Comparison of ENCODE assay signal across 8 cellular contexts in the genomic region with DNA sequence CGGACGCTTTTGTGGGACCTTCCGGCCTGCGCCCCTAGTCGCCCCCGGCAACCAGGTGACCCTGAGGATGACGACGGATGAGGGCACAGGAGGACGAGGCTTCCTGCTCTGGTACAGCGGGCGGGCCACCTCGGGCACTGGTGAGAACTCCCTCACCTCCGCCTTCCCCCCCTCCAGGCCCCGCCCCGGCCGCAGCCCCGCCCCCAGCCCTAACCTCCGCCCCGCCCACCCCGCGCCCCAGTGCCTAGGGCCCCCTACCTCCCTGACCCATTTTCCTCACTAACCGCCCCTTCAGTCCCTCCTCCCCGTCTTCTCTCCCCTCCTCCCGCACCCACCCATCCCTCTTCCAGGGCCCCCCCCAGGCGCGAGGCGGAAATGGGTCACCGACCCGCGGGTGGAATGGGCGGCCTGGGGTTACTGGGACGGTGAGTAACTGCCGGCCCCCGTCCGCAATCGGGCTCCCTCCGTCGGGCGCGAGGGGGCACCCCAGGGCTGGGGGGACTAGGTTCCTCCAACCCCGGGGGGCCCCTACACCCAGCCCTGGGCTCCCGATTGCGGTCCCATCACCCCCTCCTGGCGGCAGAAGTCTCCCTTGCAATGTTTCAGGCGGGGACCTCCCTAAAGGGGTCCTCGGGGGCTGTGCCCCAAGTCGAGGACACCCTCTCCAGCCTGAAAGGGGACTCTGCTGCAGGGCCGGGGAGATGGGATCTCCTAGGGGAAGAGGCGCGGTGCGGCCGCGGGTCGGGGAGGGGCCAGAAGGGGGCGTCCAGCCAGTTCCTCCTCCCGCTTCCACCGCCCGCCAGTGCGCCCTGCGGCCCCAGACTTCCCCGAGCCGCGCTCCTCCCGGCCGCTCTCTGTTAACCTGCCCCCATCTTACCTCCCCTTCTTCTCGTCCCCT. TPM values are rescaled to one million over a fixed set of nuclear protein-coding genes. Genes with fewer than 3 reads are reported as not detected.
DNase-seq lines count a peak whose midpoint lies in the region; ATAC-seq and TF ChIP-seq lines count a peak whose summit lies in the region.

No MANE protein-coding gene starts in this region.

- peak; percentile 33 for TF ChIP-seq CTCF in MCF 10A (IDR thresholded peaks at IDR 0.05; ENCODE audit: unreplicated experiment)

- H3K27me3 Mint-ChIP-seq in CD8-positive, alpha-beta memory T cell, result no peaks in the 10 kb centered on the region
- no peaks in the 10 kb centered on the region for H3K27me3 Mint-ChIP-seq in MCF 10A (ENCODE audit: insufficient read depth, unreplicated experiment)

- peak overlapping the region; percentile 55 for H3K4me3 ChIP-seq in CD8-positive, alpha-beta memory T cell (ENCODE audit: low read length)

- CTCF ChIA-PET in CD8-positive, alpha-beta memory T cell (lab: Charles Lee), result interaction anchor here (0.8 to 2.0 kb wide), 14 partner anchors 9 to 248 kb away, joined by 3 to 10 read pairs (median 4); a partner anchor contains a TSS
- CTCF ChIA-PET in MCF 10A (lab: Yijun Ruan, JAX), result interaction anchor here (0.7 to 1.2 kb wide), 3 partner anchors 15 to 87 kb away, joined by 3 to 5 read pairs (median 3); no protein-coding TSS in a partner anchor

- H3K27ac ChIP-seq in CD8-positive, alpha-beta memory T cell (ENCODE audit: low read depth, low read length), result peak overlapping the region; percentile 75

- BruUV-seq in MCF 10A (replicated peaks; lab: Mats Ljungman, UMichigan), result no TSS peak

- no peaks in the 10 kb centered on the region for H3K9me3 Mint-ChIP-seq in CD8-positive, alpha-beta memory T cell
- H3K9me3 Mint-ChIP-seq in MCF 10A (ENCODE audit: unreplicated experiment), result no peaks in the 10 kb centered on the region

- ATAC-seq in GM21381 (IDR thresholded peaks at IDR 0.05; ENCODE audit: unreplicated experiment), result peak; percentile 54

- peaks cover 18% of the 10 kb centered on the region for H3K4me1 ChIP-seq in CD8-positive, alpha-beta memory T cell (ENCODE audit: insufficient read depth, low read length)

- no peaks in the 10 kb centered on the region for H3K36me3 ChIP-seq in CD8-positive, alpha-beta memory T cell (ENCODE audit: insufficient read depth, low read length)

- no peaks in the 10 kb centered on the region for H3K27me3 ChIP-seq in CD8-positive, alpha-beta memory T cell (ENCODE audit: insufficient read depth, low read length, poor library complexity, severe bottlenecking)

- H3K27ac Mint-ChIP-seq in CD8-positive, alpha-beta memory T cell, result peak overlapping the region; percentile 38 to 98 (median 94)
- H3K27ac Mint-ChIP-seq in MCF 10A (ENCODE audit: low read depth, unreplicated experiment), result no peak overlapping the region

- intact Hi-C loops in MCF 10A (cut with micrococcal nuclease), result loop anchor here (5.0 kb wide), 1 partner anchor 88 kb away; a partner anchor contains a TSS

- DNase-seq in CD8-positive, alpha-beta memory T cell, result peak; percentile 64 to 88 (median 76)
- peak; percentile 38 for DNase-seq in NCI-H1092 treated with DMSO at 0.1 percent for 48 hours (lab: John Stamatoyannopoulos, UW)
- DNase-seq in UCSD-AML1 (lab: John Stamatoyannopoulos, UW; ENCODE audit: unreplicated experiment), result peak; percentile 72
- DNase-seq in MCF 10A (ENCODE audit: unreplicated experiment), result peak; percentile 55
- DNase-seq in iris pigment epithelial cell (ENCODE audit: low read depth), result peak; percentile 65
- peak; percentile 54 to 65 for DNase-seq in stimulated activated CD4-positive, alpha-beta T cell treated with anti-CD3 and anti-CD28 coated beads, Interleukin-1b, Interleukin-23, amount 100 ng/mL, for 4 hours (ENCODE audit: low read depth in 2 of 2)
- no peak for DNase-seq in cortex of kidney (lab: John Stamatoyannopoulos, UW)

- POLR2A ChIA-PET in CD8-positive, alpha-beta memory T cell (lab: Charles Lee), result interaction anchor here (0.6 to 3.2 kb wide), 8 partner anchors 18 to 176 kb away, joined by 3 to 14 read pairs (median 3); a partner anchor contains a TSS
- POLR2A ChIA-PET in MCF 10A (lab: Yijun Ruan, JAX), result interaction anchor here (0.6 to 0.7 kb wide), 2 partner anchors 13 to 175 kb away, joined by 3 to 5 read pairs; a partner anchor contains a TSS

- H3K9me3 ChIP-seq in CD8-positive, alpha-beta memory T cell (ENCODE audit: low read length), result no peaks in the 10 kb centered on the region

- peaks cover 11 to 30% (median 18%) of the 10 kb centered on the region in 3 donors for H3K4me1 Mint-ChIP-seq in CD8-positive, alpha-beta memory T cell
- peaks cover 5% of the 10 kb centered on the region for H3K4me1 Mint-ChIP-seq in MCF 10A (ENCODE audit: insufficient read depth, unreplicated experiment)

- H3K4me3 Mint-ChIP-seq in CD8-positive, alpha-beta memory T cell, result peak overlapping the region; percentile 81 to 95 (median 87)
- peak overlapping the region; percentile 72 for H3K4me3 Mint-ChIP-seq in MCF 10A (ENCODE audit: unreplicated experiment)

- no peaks in the 10 kb centered on the region for H3K36me3 Mint-ChIP-seq in CD8-positive, alpha-beta memory T cell
- peaks cover 6% of the 10 kb centered on the region for H3K36me3 Mint-ChIP-seq in MCF 10A (ENCODE audit: insufficient read depth, unreplicated experiment)

RNA-seq across cellular contexts. Expression of a gene that starts 2.2 kb away (rescaled TPM):
- total RNA-seq in CD8-positive, alpha-beta memory T cell, result 1 to 10 TPM; 6.8 TPM
- 1.6 TPM for polyA plus RNA-seq in CD8-positive, alpha-beta memory T cell
- 2.0 and 3.6 TPM in 2 replicates for total RNA-seq in MCF 10A (2022)

RNA-seq across cellular contexts. Expression of a gene that starts 8.0 kb away (rescaled TPM):
- total RNA-seq in CD8-positive, alpha-beta memory T cell, result 10 to 100 TPM; 16.2 to 16.3 TPM
- 29.7 TPM for polyA plus RNA-seq in CD8-positive, alpha-beta memory T cell
- total RNA-seq in MCF 10A (2022), result 5.2 and 7.4 TPM in 2 replicates

RNA-seq across cellular contexts. Expression of a gene that starts 18.2 kb away (rescaled TPM):
- total RNA-seq in CD8-positive, alpha-beta memory T cell, result under 1 TPM; 0.47 to 0.50 TPM
- not detected for polyA plus RNA-seq in CD8-positive, alpha-beta memory T cell
- total RNA-seq in MCF 10A (2022), result 0.37 and 1.1 TPM in 2 replicates

RNA-seq across cellular contexts. Expression of a gene that starts 18.4 kb away (rescaled TPM):
- total RNA-seq in CD8-positive, alpha-beta memory T cell, result 100 to 1,000 TPM; 101 to 109 TPM
- 153 TPM for polyA plus RNA-seq in CD8-positive, alpha-beta memory T cell
- 21.4 and 22.3 TPM in 2 replicates for total RNA-seq in MCF 10A (2022)

RNA-seq across cellular contexts. Expression of a gene that starts 30.6 kb away (rescaled TPM):
- 10 to 100 TPM; 13.9 to 14.3 TPM for total RNA-seq in CD8-positive, alpha-beta memory T cell
- 0.56 TPM for polyA plus RNA-seq in CD8-positive, alpha-beta memory T cell
- total RNA-seq in MCF 10A (2022), result 1.2 and 2.9 TPM in 2 replicates
